8 cellular contexts compared by ENCODE assay signal in the genomic region with DNA sequence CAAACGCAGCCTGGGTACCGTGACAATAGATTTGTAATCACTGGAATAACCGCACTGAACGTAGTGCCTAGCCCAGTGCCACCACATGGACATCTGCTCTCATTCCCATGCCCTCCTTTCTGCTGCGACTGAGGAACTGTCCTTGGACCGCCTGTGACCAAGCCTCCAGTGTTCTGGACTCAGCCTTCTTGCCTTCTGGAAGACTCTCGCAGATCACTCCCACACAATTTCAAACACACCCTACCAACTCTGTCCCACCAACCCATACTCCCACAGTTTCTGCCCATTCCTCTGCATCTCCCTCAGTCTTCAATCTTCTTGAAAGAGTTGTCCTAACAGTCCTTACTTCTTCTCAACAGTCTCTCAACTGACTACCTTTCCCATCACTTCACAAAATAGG. TPM values are rescaled to one million over a fixed set of nuclear protein-coding genes. Genes with fewer than 3 reads are reported as not detected.
DNase-seq lines count a peak whose midpoint lies in the region; ATAC-seq, FAIRE-seq and TF ChIP-seq lines count a peak whose summit lies in the region.

No MANE protein-coding gene starts in this region.

- peak overlapping the region; percentile 95 for H3K4me3 Mint-ChIP-seq in activated CD8-positive, alpha-beta T cell treated with anti-CD3 and anti-CD28 coated beads for 36 hours

- peak; percentile 30 for DNase-seq in activated CD8-positive, alpha-beta T cell treated with anti-CD3 and anti-CD28 coated beads for 36 hours
- DNase-seq in foreskin keratinocyte: no peak
- DNase-seq in stomach: no peak
- DNase-seq in GM12892 (ENCODE audit: insufficient read length): no peak

- H3K9me3 ChIP-seq in stomach: no peaks in the 10 kb centered on the region

- no peak for TF ChIP-seq CTCF in activated CD8-positive, alpha-beta T cell treated with anti-CD3 and anti-CD28 coated beads for 36 hours (IDR thresholded peaks at IDR 0.05)
- TF ChIP-seq CTCF in foreskin keratinocyte (conservative IDR thresholded peaks at IDR 0.05) (no peak), stomach (IDR thresholded peaks at IDR 0.05) (no peak)

- peaks cover 70% of the 10 kb centered on the region for H3K4me1 Mint-ChIP-seq in activated CD8-positive, alpha-beta T cell treated with anti-CD3 and anti-CD28 coated beads for 36 hours (ENCODE audit: low read depth)

- peaks cover 0 to 10% (median 4%) of the 10 kb centered on the region in 4 donors for H3K36me3 ChIP-seq in stomach

- WGBS in stomach, 5 donors: 25 to 36% (median 27%) methylated on average over 7 of the region's 7 CpGs

- H3K9me3 Mint-ChIP-seq in activated CD8-positive, alpha-beta T cell treated with anti-CD3 and anti-CD28 coated beads for 36 hours: no peaks in the 10 kb centered on the region

- ATAC-seq in GM18517 (IDR thresholded peaks at IDR 0.05; ENCODE audit: unreplicated experiment): peak; percentile 8
- peak; percentile 6 for ATAC-seq in HG02870 (IDR thresholded peaks at IDR 0.05; ENCODE audit: unreplicated experiment)
- ATAC-seq in activated CD8-positive, alpha-beta T cell treated with anti-CD3 and anti-CD28 coated beads for 36 hours: no peak
- ATAC-seq in foreskin keratinocyte: no peak
- ATAC-seq in esophagus mucosa: no peak
- ATAC-seq in HG03571 (IDR thresholded peaks at IDR 0.05; ENCODE audit: unreplicated experiment): no peak

- H3K4me1 ChIP-seq in foreskin keratinocyte (peaks cover 17% of the 10 kb centered on the region), stomach (peaks cover 34 to 73% (median 54%) of the 10 kb centered on the region in 4 donors)

- H3K27me3 Mint-ChIP-seq in activated CD8-positive, alpha-beta T cell treated with anti-CD3 and anti-CD28 coated beads for 36 hours: no peaks in the 10 kb centered on the region

- POLR2A ChIA-PET in activated CD8-positive, alpha-beta T cell treated with anti-CD3 and anti-CD28 coated beads for 36 hours (lab: Charles Lee): interaction anchor here (0.7 to 3.0 kb wide), 5 partner anchors 13 to 1808 kb away, joined by 3 to 15 read pairs (median 4); a partner anchor contains a TSS

- peak overlapping the region; percentile 76 for H3K27ac ChIP-seq in foreskin keratinocyte
- peak overlapping the region; percentile 22 to 95 (median 94) for H3K27ac ChIP-seq in stomach

- H3K4me3 ChIP-seq in stomach: peak overlapping the region; percentile 79 to 92 (median 89)

- no peak for TF ChIP-seq EP300 in stomach (IDR thresholded peaks at IDR 0.05)

- TF ChIP-seq POLR2A in stomach (IDR thresholded peaks at IDR 0.05) (no peak), GM12892 (IDR thresholded peaks at IDR 0.05; ENCODE audit: low read depth, low read length) (no peak)

- H3K27ac Mint-ChIP-seq in activated CD8-positive, alpha-beta T cell treated with anti-CD3 and anti-CD28 coated beads for 36 hours: peak overlapping the region; percentile 98

- H3K27me3 ChIP-seq in foreskin keratinocyte (no peaks in the 10 kb centered on the region), stomach (no peaks in the 10 kb centered on the region)

- H3K36me3 Mint-ChIP-seq in activated CD8-positive, alpha-beta T cell treated with anti-CD3 and anti-CD28 coated beads for 36 hours (ENCODE audit: low read depth): peaks cover 37% of the 10 kb centered on the region

- intact Hi-C loops in activated CD8-positive, alpha-beta T cell treated with anti-CD3 and anti-CD28 coated beads for 36 hours (cut with micrococcal nuclease): loop anchor here (1.0 to 5.0 kb wide), 2 partner anchors 34 to 54 kb away; a partner anchor contains a TSS
- intact Hi-C loops in stomach (cut with DNase I; ENCODE audit: low total_unique reads): no loop called here

- CTCF ChIA-PET in activated CD8-positive, alpha-beta T cell treated with anti-CD3 and anti-CD28 coated beads for 36 hours (lab: Charles Lee): no interaction called here

- no peak for FAIRE-seq in GM12892 (lab: Jason Lieb, UNC)

RNA-seq across cellular contexts. Expression of a gene that starts 2.1 kb away (rescaled TPM):
- total RNA-seq in activated CD8-positive, alpha-beta T cell treated with anti-CD3 and anti-CD28 coated beads for 36 hours: 10 to 100 TPM; 48.7 to 53.2 TPM
- total RNA-seq in foreskin keratinocyte (53.6 and 55.9 TPM in 2 replicates), stomach (100 to 1,000 TPM in 1 of 5 donors, 10 to 100 TPM in 4; 25.7 to 154 (median 48.4) TPM), esophagus mucosa (67.0 TPM)
- polyA plus RNA-seq in foreskin keratinocyte (33.0 and 37.9 TPM in 2 replicates), stomach (10 to 100 TPM; 14.8 to 34.9 (median 17.6) TPM)
- 17.3 TPM for polyA plus RNA-seq in GM12892 (2012; ENCODE audit: missing spikeins)

RNA-seq across cellular contexts. Expression of a gene that starts 53.7 kb away (rescaled TPM):
- total RNA-seq in activated CD8-positive, alpha-beta T cell treated with anti-CD3 and anti-CD28 coated beads for 36 hours: 10 to 100 TPM; 56.7 to 59.7 TPM
- 55.9 and 59.7 TPM in 2 replicates for total RNA-seq in foreskin keratinocyte
- 30.5 and 35.4 TPM in 2 replicates for polyA plus RNA-seq in foreskin keratinocyte
- 10 to 100 TPM in 4 of 5 donors, 1 to 10 TPM in 1; 9.3 to 71.4 (median 25.3) TPM for total RNA-seq in stomach
- polyA plus RNA-seq in stomach: 10 to 100 TPM; 16.1 to 26.6 (median 21.3) TPM
- total RNA-seq in esophagus mucosa: 50.0 TPM
- polyA plus RNA-seq in GM12892 (2012; ENCODE audit: missing spikeins): 33.0 TPM

Comparison
In these comparisons a context has a peak if more than half of its experiments do, and no peak if none do; other contexts are left out.
1. ATAC-seq: peak in GM18517 (single experiment) and HG02870 (single experiment); none in activated CD8-positive, alpha-beta T cell treated with anti-CD3 and anti-CD28 coated beads for 36 hours (single experiment), foreskin keratinocyte (single experiment), esophagus mucosa (single experiment) and HG03571 (single experiment).